11 cellular contexts compared by ENCODE assay signal in the genomic region with DNA sequence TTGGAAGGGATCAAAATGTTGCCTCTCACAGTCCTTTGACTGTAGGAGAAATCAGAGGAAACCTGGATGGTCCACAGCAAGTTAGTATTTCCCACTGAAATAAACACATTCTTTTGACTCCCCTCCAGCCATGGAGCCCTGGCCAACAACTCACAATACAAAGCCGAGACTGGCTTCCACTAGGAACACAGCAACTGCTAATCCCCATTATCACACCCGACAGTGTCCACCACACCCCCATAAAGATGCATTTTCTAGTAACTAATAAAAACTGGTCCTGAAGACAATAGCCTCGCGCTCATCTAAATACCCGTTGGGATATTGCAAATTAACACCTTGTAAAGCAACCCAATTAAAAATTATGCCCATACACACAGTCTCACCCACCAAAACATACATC. TPM values are rescaled to one million over a fixed set of nuclear protein-coding genes. Genes with fewer than 3 reads are reported as not detected.
DNase-seq lines count a peak whose midpoint lies in the region; ATAC-seq, FAIRE-seq and TF ChIP-seq lines count a peak whose summit lies in the region.
"Had no signal": no experiment of that assay in that cellular context is flagged by ENCODE, and none has a peak within 500 bp of the region (broad histone marks: within the 10 kb centered on the region; RNA-seq: fewer than 3 reads in every experiment).

No MANE protein-coding gene starts in this region.

- H3K4me1 Mint-ChIP-seq in naive thymus-derived CD4-positive, alpha-beta T cell, result peaks cover 5 to 18% (median 14%) of the 10 kb centered on the region in 7 donors

- H3K36me3 ChIP-seq in HUES6 (ENCODE audit: control insufficient read depth, insufficient read depth, low read length), result no peaks in the 10 kb centered on the region
- H3K36me3 ChIP-seq in naive thymus-derived CD4-positive, alpha-beta T cell (ENCODE audit: control insufficient read depth in 2 of 3, insufficient read depth in 3 of 3, low read length in 3 of 3), result no peaks in the 10 kb centered on the region
- H3K36me3 ChIP-seq in small intestine (ENCODE audit: control insufficient read depth in 2 of 2, insufficient read depth in 2 of 2, low read length in 2 of 2), result no peaks in the 10 kb centered on the region

- CTCF ChIA-PET in AG04450 (lab: Charles Lee), result interaction anchor here (0.6 to 1.2 kb wide), 8 partner anchors 9 to 102 kb away, joined by 3 to 5 read pairs (median 3); no protein-coding TSS in a partner anchor
- CTCF ChIA-PET in naive thymus-derived CD4-positive, alpha-beta T cell (lab: Charles Lee), result no interaction called here
- CTCF ChIA-PET in HEK293T (lab: Yijun Ruan, JAX), result interaction anchor here (0.6 to 1.2 kb wide), 3 partner anchors 9 to 92 kb away, joined by 3 to 5 read pairs (median 3); no protein-coding TSS in a partner anchor

- WGBS in small intestine, 3 donors, result 19 to 43% (median 36%) methylated on average over 5 of the region's 5 CpGs

- H3K36me3 Mint-ChIP-seq in naive thymus-derived CD4-positive, alpha-beta T cell, result no peaks in the 10 kb centered on the region
- H3K36me3 Mint-ChIP-seq: memory B cell had no signal

- intact Hi-C loops in naive thymus-derived CD4-positive, alpha-beta T cell (cut with micrococcal nuclease), result no loop called here

- no peaks in the 10 kb centered on the region for H3K9me3 Mint-ChIP-seq in naive thymus-derived CD4-positive, alpha-beta T cell
- H3K9me3 Mint-ChIP-seq: memory B cell had no signal

- peaks cover 42 to 70% (median 49%) of the 10 kb centered on the region in 5 donors for H3K27me3 Mint-ChIP-seq in naive thymus-derived CD4-positive, alpha-beta T cell

- peak overlapping the region in 7 of 10 donors; percentile 32 to 87 (median 76) for H3K4me3 Mint-ChIP-seq in naive thymus-derived CD4-positive, alpha-beta T cell

- no peak for ATAC-seq in naive thymus-derived CD4-positive, alpha-beta T cell
- ATAC-seq in HG03108 (IDR thresholded peaks at IDR 0.05; ENCODE audit: unreplicated experiment), result no peak

- no peak overlapping the region for H3K27ac Mint-ChIP-seq in naive thymus-derived CD4-positive, alpha-beta T cell
- H3K27ac Mint-ChIP-seq: memory B cell had no signal

- H3K9me3 ChIP-seq in AG04450 (ENCODE audit: control insufficient read depth, insufficient read depth, low read length) (no peaks in the 10 kb centered on the region), HUES6 (ENCODE audit: control insufficient read depth, insufficient read depth, low read depth, low read length) (no peaks in the 10 kb centered on the region), small intestine (ENCODE audit: control insufficient read depth, low read depth) (no peaks in the 10 kb centered on the region)
- H3K9me3 ChIP-seq in naive thymus-derived CD4-positive, alpha-beta T cell (ENCODE audit: control insufficient read depth in 2 of 3, low read length in 3 of 3), result no peaks in the 10 kb centered on the region

- TF ChIP-seq CTCF in AG04450 (IDR thresholded peaks at IDR 0.05; ENCODE audit: low read depth, low read length) (no peak), choroid plexus epithelial cell (conservative IDR thresholded peaks at IDR 0.05; ENCODE audit: low read depth, low read length) (no peak)

- H3K4me3 ChIP-seq in AG04450 (ENCODE audit: low read depth, low read length) (peak overlapping the region; percentile 74), HUES6 (ENCODE audit: low read depth, low read length) (peak overlapping the region; percentile 72), choroid plexus epithelial cell (ENCODE audit: low read depth, low read length) (peak overlapping the region; percentile 66), small intestine (ENCODE audit: low read depth in 1 of 2, low read length in 2 of 2) (no peak overlapping the region)
- H3K4me3 ChIP-seq in naive thymus-derived CD4-positive, alpha-beta T cell (ENCODE audit: low read length), result no peak overlapping the region

- peak overlapping the region; percentile 89 for H3K9ac ChIP-seq in HUES6 (ENCODE audit: low read length)

- no peak for FAIRE-seq in small intestine (lab: Jason Lieb, UNC)

- H3K4me1 ChIP-seq in HUES6 (ENCODE audit: control insufficient read depth, insufficient read depth, low read length), result peaks cover 31% of the 10 kb centered on the region
- H3K4me1 ChIP-seq in naive thymus-derived CD4-positive, alpha-beta T cell (ENCODE audit: control insufficient read depth in 2 of 2, insufficient read depth in 2 of 2, low read length in 2 of 2), result peaks cover 0 to 3% of the 10 kb centered on the region in 2 donors
- peaks cover 0 to 3% of the 10 kb centered on the region in 2 donors for H3K4me1 ChIP-seq in small intestine (ENCODE audit: control insufficient read depth in 2 of 2, insufficient read depth in 1 of 2, low read depth in 1 of 2, low read length in 1 of 2)

- no peak for DNase-seq in AG04450 (ENCODE audit: low read depth, low spot score)
- no peak for DNase-seq in choroid plexus epithelial cell (ENCODE audit: low read depth)
- DNase-seq in naive thymus-derived CD4-positive, alpha-beta T cell, result no peak
- no peak for DNase-seq in HEK293T (ENCODE audit: extremely low spot score)
- DNase-seq in middle frontal gyrus (ENCODE audit: extremely low spot score, low spot score), result no peak
- DNase-seq in small intestine, result no peak
- DNase-seq: activated CD4-positive, alpha-beta T cell treated with anti-CD3 and anti-CD28 coated beads, Interleukin-2, amount 50 U/mL, for 4 hours; Kasumi-1 had no signal

- POLR2A ChIA-PET in AG04450 (lab: Yijun Ruan, JAX), result no interaction called here
- POLR2A ChIA-PET in naive thymus-derived CD4-positive, alpha-beta T cell (lab: Charles Lee), result no interaction called here
- POLR2A ChIA-PET in HEK293T (lab: Yijun Ruan, JAX), result interaction anchor here (0.7 to 2.2 kb wide), 6 partner anchors 10 to 94 kb away, joined by 3 to 10 read pairs (median 6); a partner anchor contains a TSS

- H3K27ac ChIP-seq in AG04450 (ENCODE audit: low read depth, low read length) (no peak overlapping the region), HUES6 (ENCODE audit: low read depth, low read length) (no peak overlapping the region), small intestine (ENCODE audit: low read depth in 1 of 2, low read length in 1 of 2) (no peak overlapping the region)
- H3K27ac ChIP-seq in naive thymus-derived CD4-positive, alpha-beta T cell (ENCODE audit: low read depth, low read length), result no peak overlapping the region

- H3K27me3 ChIP-seq in AG04450 (ENCODE audit: control insufficient read depth, insufficient read depth, low read length) (peaks cover 7% of the 10 kb centered on the region), HUES6 (ENCODE audit: control insufficient read depth, insufficient read depth, low read length) (peaks cover 48% of the 10 kb centered on the region), small intestine (ENCODE audit: control insufficient read depth in 2 of 2, insufficient read depth in 2 of 2, low read length in 2 of 2) (peaks cover 0 to 4% of the 10 kb centered on the region in 2 donors)
- H3K27me3 ChIP-seq in naive thymus-derived CD4-positive, alpha-beta T cell (ENCODE audit: control insufficient read depth in 2 of 2, insufficient read depth in 2 of 2, low read length in 2 of 2), result peaks cover 0 to 11% of the 10 kb centered on the region in 2 donors

TF ChIP-seq in HEK293T, 16 proteins besides CTCF, POLR2A, EP300 and RAD21:
- no peak for TF ChIP-seq SUZ12 (IDR thresholded peaks at IDR 0.05)
- no peak for TF ChIP-seq FOXK2 (IDR thresholded peaks at IDR 0.05)
- TF ChIP-seq SP1 (IDR thresholded peaks at IDR 0.05), result no peak
- no peak for TF ChIP-seq NFRKB (IDR thresholded peaks at IDR 0.05)
- no peak for TF ChIP-seq CTBP1 (IDR thresholded peaks at IDR 0.05; ENCODE audit: borderline replicate concordance)
- no peak for TF ChIP-seq LEF1 (IDR thresholded peaks at IDR 0.05; ENCODE audit: borderline replicate concordance)
- no peak for TF ChIP-seq L3MBTL2 (conservative IDR thresholded peaks at IDR 0.05)
- TF ChIP-seq FOXA1 (IDR thresholded peaks at IDR 0.05), result no peak

RNA-seq across cellular contexts. Expression of a gene that starts 0.8 kb away (rescaled TPM):
- polyA plus RNA-seq in AG04450 (2011; rRNA removed), result 21.8 and 22.8 TPM in 2 replicates
- polyA minus RNA-seq in AG04450 (2011; rRNA and poly(A)+ RNA removed), result 19.5 and 21.3 TPM in 2 replicates
- 1 to 10 TPM; 3.1 to 6.0 (median 4.2) TPM for total RNA-seq in naive thymus-derived CD4-positive, alpha-beta T cell
- 1 to 10 TPM; 3.8 to 4.6 TPM for polyA plus RNA-seq in naive thymus-derived CD4-positive, alpha-beta T cell
- polyA plus RNA-seq in small intestine, result 10 to 100 TPM in 1 of 3 donors, 1 to 10 TPM in 2; 2.9 to 22.1 (median 4.1) TPM

Comparison
In these comparisons a context has a peak if more than half of its experiments do, and no peak if none do; other contexts are left out.
1. H3K4me3 ChIP-seq: peak in AG04450 (single experiment), HUES6 (single experiment) and choroid plexus epithelial cell (single experiment); none in naive thymus-derived CD4-positive, alpha-beta T cell (single experiment) and small intestine (0 of 2).